22 cellular contexts compared by ENCODE assay signal in the genomic region with DNA sequence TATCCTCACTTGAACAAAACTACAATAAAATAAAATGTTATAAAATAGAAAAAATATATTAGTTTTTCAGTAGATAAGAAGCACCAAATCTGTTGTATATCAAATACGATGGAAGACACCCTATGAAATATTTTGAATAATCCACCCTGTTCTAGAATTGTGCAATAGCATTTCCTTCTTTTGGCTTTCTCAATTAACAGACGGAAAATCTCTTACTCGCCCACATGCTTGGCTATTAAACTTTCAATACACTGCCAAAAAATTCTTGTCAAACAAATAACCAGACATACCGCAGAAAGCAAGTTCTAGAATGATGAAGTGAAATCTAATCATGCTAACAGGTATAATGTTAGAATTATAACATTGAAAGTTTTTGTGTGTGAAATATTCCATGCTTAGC.
DNase-seq lines count a peak whose midpoint lies in the region; ATAC-seq and TF ChIP-seq lines count a peak whose summit lies in the region.
"Had no signal": no experiment of that assay in that cellular context is flagged by ENCODE, and none has a peak within 500 bp of the region (broad histone marks: within the 10 kb centered on the region; RNA-seq: fewer than 3 reads in every experiment).

No MANE protein-coding gene starts in this region.

- intact Hi-C loops in left ventricle myocardium superior (cut with micrococcal nuclease), result no loop called here

- no peak for TF ChIP-seq CTCF in AG04450 (IDR thresholded peaks at IDR 0.05; ENCODE audit: low read depth, low read length)
- no peak for TF ChIP-seq CTCF in HFFc6 (IDR thresholded peaks at IDR 0.05)
- no peak for TF ChIP-seq CTCF in epithelial cell of esophagus (IDR thresholded peaks at IDR 0.05; ENCODE audit: insufficient read depth, low read depth, low read length, missing control alignments)

- DNase-seq in AG04450 (ENCODE audit: low read depth, low spot score) (peak; percentile 11), HFFc6 (peak; percentile 1), epithelial cell of esophagus (ENCODE audit: low read depth) (peak; percentile 7), left ventricle myocardium superior (no peak), HuH-7 (ENCODE audit: low spot score) (no peak), 8988T (no peak)
- DNase-seq in stimulated activated CD4-positive, alpha-beta T cell treated with anti-CD3 and anti-CD28 coated beads, Interleukin-1b, Interleukin-23, amount 100 ng/mL, for 48 hours, result no peak
- DNase-seq: activated CD4-positive, alpha-beta T cell treated with anti-CD3 and anti-CD28 coated beads for 36 hours; activated naive CD8-positive, alpha-beta T cell treated with anti-CD3 and anti-CD28 coated beads, Interleukin-2, amount 50 U/mL, for 24 hours; central memory CD4-positive, alpha-beta T cell; effector CD8-positive, alpha-beta T cell; foreskin melanocyte; Kasumi-1; NCI-H1417 treated with DMSO at 0.1 percent for 48 hours; NCI-H82; Peyer's patch; sigmoid colon; stimulated activated CD4-positive, alpha-beta T cell treated with anti-CD3 and anti-CD28 coated beads, Interleukin-2, amount 100 ng/mL, for 24 hours had no signal

- no peak overlapping the region for H3K27ac ChIP-seq in AG04450 (ENCODE audit: low read depth, low read length)
- H3K27ac ChIP-seq: neutrophil, Peyer's patch had no signal

- no peak overlapping the region for H3K27ac Mint-ChIP-seq in HFFc6
- H3K27ac Mint-ChIP-seq: activated CD4-positive, alpha-beta T cell treated with anti-CD3 and anti-CD28 coated beads for 36 hours; activated naive CD8-positive, alpha-beta T cell treated with anti-CD3 and anti-CD28 coated beads, Interleukin-2, amount 50 U/mL, for 24 hours; activated T-helper 2 cell treated with anti-CD3 and anti-CD28 coated beads, Interferon-gamma antibody, Interleukin-2, Interleukin-4, amounts not matched to agents 10 μg/mL and 5 μg/mL and 100 μg/mL, durations not matched to agents 14 hours and 24 hours and 36 hours had no signal

- no peaks in the 10 kb centered on the region for H3K27me3 Mint-ChIP-seq in HFFc6 (ENCODE audit: insufficient read depth)
- H3K27me3 Mint-ChIP-seq: activated CD4-positive, alpha-beta T cell treated with anti-CD3 and anti-CD28 coated beads for 36 hours; activated naive CD8-positive, alpha-beta T cell treated with anti-CD3 and anti-CD28 coated beads, Interleukin-2, amount 50 U/mL, for 24 hours had no signal

- H3K9me3 Mint-ChIP-seq in HFFc6, result no peaks in the 10 kb centered on the region

- H3K36me3 Mint-ChIP-seq in HFFc6 (ENCODE audit: low read depth), result no peaks in the 10 kb centered on the region

- CTCF ChIA-PET in AG04450 (lab: Charles Lee), result no interaction called here

- no peak overlapping the region for H3K4me3 Mint-ChIP-seq in HFFc6
- H3K4me3 Mint-ChIP-seq: activated CD4-positive, alpha-beta T cell treated with anti-CD3 and anti-CD28 coated beads for 36 hours; activated naive CD8-positive, alpha-beta T cell treated with anti-CD3 and anti-CD28 coated beads, Interleukin-2, amount 50 U/mL, for 24 hours had no signal

- ATAC-seq in left ventricle myocardium superior, result peak; percentile 85
- ATAC-seq in GM19463 (IDR thresholded peaks at IDR 0.05; ENCODE audit: unreplicated experiment), result no peak
- ATAC-seq: activated CD4-positive, alpha-beta T cell treated with anti-CD3 and anti-CD28 coated beads for 36 hours; activated naive CD8-positive, alpha-beta T cell treated with anti-CD3 and anti-CD28 coated beads, Interleukin-2, amount 50 U/mL, for 24 hours; HCT116 had no signal

- POLR2A ChIA-PET in AG04450 (lab: Yijun Ruan, JAX), result no interaction called here

- H3K9me3 ChIP-seq in AG04450 (ENCODE audit: control insufficient read depth, insufficient read depth, low read length), result no peaks in the 10 kb centered on the region
- H3K9me3 ChIP-seq: neutrophil, Peyer's patch, sigmoid colon had no signal

- H3K4me1 Mint-ChIP-seq in HFFc6 (ENCODE audit: low read depth), result peaks cover 18% of the 10 kb centered on the region
- H3K4me1 Mint-ChIP-seq: activated CD4-positive, alpha-beta T cell treated with anti-CD3 and anti-CD28 coated beads for 36 hours; activated naive CD8-positive, alpha-beta T cell treated with anti-CD3 and anti-CD28 coated beads, Interleukin-2, amount 50 U/mL, for 24 hours had no signal

- H3K27me3 ChIP-seq in AG04450 (ENCODE audit: control insufficient read depth, insufficient read depth, low read length), result no peaks in the 10 kb centered on the region
- H3K27me3 ChIP-seq: neutrophil, Peyer's patch, sigmoid colon had no signal

- no peak overlapping the region for H3K4me3 ChIP-seq in AG04450 (ENCODE audit: low read depth, low read length)
- H3K4me3 ChIP-seq in epithelial cell of esophagus (ENCODE audit: low read length), result no peak overlapping the region
- H3K4me3 ChIP-seq: Peyer's patch, sigmoid colon had no signal

Comparison
In these comparisons a context has a peak if more than half of its experiments do, and no peak if none do; other contexts are left out.
1. DNase-seq: peak in AG04450 (single experiment), HFFc6 (single experiment) and epithelial cell of esophagus (single experiment); none in left ventricle myocardium superior (single experiment), HuH-7 (single experiment), stimulated activated CD4-positive, alpha-beta T cell treated with anti-CD3 and anti-CD28 coated beads, Interleukin-1b, Interleukin-23, amount 100 ng/mL, for 48 hours (single experiment) and 8988T (single experiment).